15 cellular contexts compared by ENCODE assay signal in the genomic region with DNA sequence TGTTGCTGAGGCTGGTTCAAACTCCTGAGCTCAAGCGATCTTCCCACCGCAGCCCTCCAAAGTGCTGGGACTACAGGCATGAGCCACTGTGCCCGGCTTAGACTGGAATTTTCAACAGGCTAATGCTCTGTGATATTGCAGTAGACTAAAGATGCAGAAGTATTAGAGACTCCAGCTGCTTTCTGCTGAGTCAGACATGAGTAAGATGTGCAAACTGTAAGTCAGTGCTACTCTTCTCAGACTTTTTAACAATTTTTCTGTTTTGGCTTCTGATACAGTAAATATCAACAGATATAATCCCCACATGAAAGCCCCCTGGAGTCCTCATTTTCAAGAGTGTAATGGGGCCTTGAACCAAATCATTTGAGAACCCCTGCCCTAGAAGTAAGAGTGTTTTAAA. TPM values are rescaled to one million over a fixed set of nuclear protein-coding genes. Genes with fewer than 3 reads are reported as not detected.
DNase-seq lines count a peak whose midpoint lies in the region; ATAC-seq and TF ChIP-seq lines count a peak whose summit lies in the region.
"Had no signal": no experiment of that assay in that cellular context is flagged by ENCODE, and none has a peak within 500 bp of the region (broad histone marks: within the 10 kb centered on the region; RNA-seq: fewer than 3 reads in every experiment).

No MANE protein-coding gene starts in this region.

- H2BK20ac ChIP-seq in IMR-90 (ENCODE audit: low read depth, low read length) = no peak overlapping the region

- peaks cover 3% of the 10 kb centered on the region for H3K9me3 Mint-ChIP-seq in stimulated activated effector memory CD8-positive, alpha-beta T cell treated with anti-CD3 and anti-CD28 coated beads, Interleukin-12 subunit alpha, Interleukin-12 subunit beta, amount 100 ng/mL, for 72 hours
- H3K9me3 Mint-ChIP-seq: activated B cell treated with CpG ODN at 0.5 μM for 24 hours had no signal

- no peaks in the 10 kb centered on the region for H4K20me1 ChIP-seq in IMR-90 (ENCODE audit: insufficient read depth, low read length)

- no peak overlapping the region for H4K91ac ChIP-seq in IMR-90 (ENCODE audit: insufficient read depth, low read depth, low read length)

- no peak overlapping the region for H2AK9ac ChIP-seq in IMR-90 (replicated peaks; ENCODE audit: low read depth, low read length, poor library complexity)

- H2BK5ac ChIP-seq in IMR-90 (ENCODE audit: low read depth, low read length, poor library complexity, severe bottlenecking) = no peak overlapping the region

- H3K18ac ChIP-seq in IMR-90 (ENCODE audit: low read depth, low read length) = 0 out of 2 replicates have a peak overlapping the region, but pooled peaks have one; percentile 27

- H3K9me1 ChIP-seq in IMR-90 (ENCODE audit: insufficient read depth, low read length) = no peaks in the 10 kb centered on the region

- no peak overlapping the region for H4K8ac ChIP-seq in IMR-90 (ENCODE audit: low read depth in 2 of 2, low read length in 2 of 2)

- H3K4me3 Mint-ChIP-seq in stimulated activated effector memory CD8-positive, alpha-beta T cell treated with anti-CD3 and anti-CD28 coated beads, Interleukin-12 subunit alpha, Interleukin-12 subunit beta, amount 100 ng/mL, for 72 hours = no peak overlapping the region
- H3K4me3 Mint-ChIP-seq: activated B cell treated with CpG ODN at 0.5 μM for 24 hours had no signal

- no peak overlapping the region for H2BK120ac ChIP-seq in IMR-90 (ENCODE audit: low read depth, low read length)

- in situ Hi-C loops in IMR-90 (cut with MboI; ENCODE audit: low sequenced_read_pairs) = no loop called here

- peak; percentile 79 for ATAC-seq in IMR-90 (ENCODE audit: low read depth)
- ATAC-seq in omental fat pad (ENCODE audit: low FRiP score) = no peak
- no peak for ATAC-seq in stimulated activated effector memory CD8-positive, alpha-beta T cell treated with anti-CD3 and anti-CD28 coated beads, Interleukin-12 subunit alpha, Interleukin-12 subunit beta, amount 100 ng/mL, for 72 hours
- no peak for ATAC-seq in GM18873 (IDR thresholded peaks at IDR 0.05; ENCODE audit: low FRiP score, unreplicated experiment)

- dilution Hi-C loops in IMR-90 (cut with HindIII; ENCODE audit: low sequenced_read_pairs, unreplicated experiment) = no loop called here

- no peak overlapping the region for H3K14ac ChIP-seq in IMR-90 (replicated peaks; ENCODE audit: low read depth, low read length)

- H3K9me3 ChIP-seq in IMR-90 (ENCODE audit: control insufficient read depth, insufficient read depth, low read length) (no peaks in the 10 kb centered on the region), adipocyte (ENCODE audit: control insufficient read depth, low read length) (no peaks in the 10 kb centered on the region)
- H3K9me3 ChIP-seq: tibial nerve had no signal

- H3K27me3 ChIP-seq in IMR-90 (ENCODE audit: control insufficient read depth, insufficient read depth, low read length) (no peaks in the 10 kb centered on the region), adipocyte (replicated peaks; ENCODE audit: control insufficient read depth, insufficient read depth, low read length) (peaks cover 5% of the 10 kb centered on the region)
- H3K27me3 ChIP-seq: tibial nerve had no signal

- TF ChIP-seq CTCF in IMR-90 (conservative IDR thresholded peaks at IDR 0.05; ENCODE audit: low read depth, low read length) (no peak), omental fat pad (IDR thresholded peaks at IDR 0.05) (no peak)

- H3K36me3 Mint-ChIP-seq in stimulated activated effector memory CD8-positive, alpha-beta T cell treated with anti-CD3 and anti-CD28 coated beads, Interleukin-12 subunit alpha, Interleukin-12 subunit beta, amount 100 ng/mL, for 72 hours = no peaks in the 10 kb centered on the region

- intact Hi-C loops in IMR-90 (cut with micrococcal nuclease) = no loop called here

- BruUV-seq in IMR-90 (replicated peaks; lab: Mats Ljungman, UMichigan) = no TSS peak

- no peak overlapping the region for H3K23ac ChIP-seq in IMR-90 (ENCODE audit: low read depth, low read length)

- H3K56ac ChIP-seq in IMR-90 (ENCODE audit: extremely low read depth, insufficient read depth, low read length) = no peak overlapping the region

- H3K27ac Mint-ChIP-seq in stimulated activated effector memory CD8-positive, alpha-beta T cell treated with anti-CD3 and anti-CD28 coated beads, Interleukin-12 subunit alpha, Interleukin-12 subunit beta, amount 100 ng/mL, for 72 hours = no peak overlapping the region
- H3K27ac Mint-ChIP-seq: activated B cell treated with CpG ODN at 0.5 μM for 24 hours had no signal

- H3K36me3 ChIP-seq in IMR-90 (ENCODE audit: control insufficient read depth, insufficient read depth, low read length) = no peaks in the 10 kb centered on the region
- no peaks in the 10 kb centered on the region for H3K36me3 ChIP-seq in adipocyte (ENCODE audit: control insufficient read depth, insufficient read depth, low read length, severe bottlenecking)
- H3K36me3 ChIP-seq: tibial nerve had no signal

- DNase-seq in A172 (ENCODE audit: low spot score) (peak; percentile 79), IMR-90 (peak; percentile 73), adipocyte (ENCODE audit: low read depth) (peak; percentile 41), globus pallidus (ENCODE audit: low spot score) (peak; percentile 55), omental fat pad (ENCODE audit: low spot score) (no peak)
- DNase-seq in stimulated activated effector memory CD8-positive, alpha-beta T cell treated with anti-CD3 and anti-CD28 coated beads, Interleukin-12 subunit alpha, Interleukin-12 subunit beta, amount 100 ng/mL, for 72 hours (ENCODE audit: low spot score in 2 of 2) = no peak
- DNase-seq in stimulated activated naive CD4-positive, alpha-beta T cell (lab: John Stamatoyannopoulos, UW) = no peak
- DNase-seq: activated B cell treated with CpG ODN at 0.5 μM for 24 hours; activated T-cell treated with anti-CD3 and anti-CD28 coated beads, Interleukin-2, amount 50 U/mL, for 1 hour; foreskin melanocyte; kidney; NCI-H2171 had no signal

- H3K79me1 ChIP-seq in IMR-90 (ENCODE audit: low read depth in 1 of 2, low read length in 2 of 2) = no peaks in the 10 kb centered on the region

- H3K4me2 ChIP-seq in IMR-90 (ENCODE audit: low read depth, low read length) = no peak overlapping the region

- 58% methylated on average over 2 of the region's 3 CpGs; no CpG with 5 or more reads in 1 of the 2 experiments for WGBS in IMR-90 (ENCODE audit: extremely low coverage in 2 of 2, insufficient read length in 1 of 2), 2 experiments

- H3K4me3 ChIP-seq in IMR-90 (ENCODE audit: insufficient read depth, low read depth, low read length) (no peak overlapping the region), adipocyte (ENCODE audit: low read length) (no peak overlapping the region)
- H3K4me3 ChIP-seq: skin epidermis, tibial nerve had no signal

- no peak overlapping the region for H3K27ac ChIP-seq in IMR-90 (ENCODE audit: insufficient read depth, low read length)
- H3K27ac ChIP-seq: skin epidermis had no signal

- H3K4me1 ChIP-seq in IMR-90 (ENCODE audit: control insufficient read depth, insufficient read depth, low read length) (peaks cover 2% of the 10 kb centered on the region; the same call in 1 of the 2 replicates), adipocyte (ENCODE audit: control insufficient read depth, insufficient read depth, low read length) (peaks cover 2% of the 10 kb centered on the region)

- CTCF ChIA-PET in IMR-90 (lab: Yijun Ruan, JAX) = interaction anchor here (1.2 kb wide), 1 partner anchor 14 kb away, joined by 3 read pairs; no protein-coding TSS in a partner anchor

- H2BK15ac ChIP-seq in IMR-90 (ENCODE audit: low read depth, low read length) = no peak overlapping the region

- no peak overlapping the region for H2AK5ac ChIP-seq in IMR-90 (ENCODE audit: low read depth, low read length)

- POLR2A ChIA-PET in IMR-90 (lab: Charles Lee; ENCODE audit: unreplicated experiment) = no interaction called here

- peaks cover 28% of the 10 kb centered on the region for H3K4me1 Mint-ChIP-seq in stimulated activated effector memory CD8-positive, alpha-beta T cell treated with anti-CD3 and anti-CD28 coated beads, Interleukin-12 subunit alpha, Interleukin-12 subunit beta, amount 100 ng/mL, for 72 hours

- H2AFZ ChIP-seq in IMR-90 (replicated peaks; ENCODE audit: low read length, poor library complexity) = no peak overlapping the region

- TF ChIP-seq RAD21 in IMR-90 (IDR thresholded peaks at IDR 0.05; ENCODE audit: low read length) = no peak

- no peak overlapping the region for H3K4ac ChIP-seq in IMR-90 (ENCODE audit: low read depth, low read length)

- H3K9ac ChIP-seq in IMR-90 (ENCODE audit: low read depth, low read length) (no peak overlapping the region; the same call in 1 of the 2 replicates), adipocyte (ENCODE audit: low read length) (no peak overlapping the region)

- TF ChIP-seq POLR2A in IMR-90 (IDR thresholded peaks at IDR 0.05; ENCODE audit: low read depth, low read length) = no peak

- H4K5ac ChIP-seq in IMR-90 (ENCODE audit: low read depth, low read length) = no peak overlapping the region

TF ChIP-seq in IMR-90, 13 proteins besides CTCF, POLR2A, EP300 and RAD21:
- TF ChIP-seq FOS (IDR thresholded peaks at IDR 0.05; ENCODE audit: low read depth, low read length) (no peak), NFE2L2 (IDR thresholded peaks at IDR 0.05; ENCODE audit: low read depth, low read length) (peak; percentile 70), MAFK (IDR thresholded peaks at IDR 0.05; ENCODE audit: low read depth, low read length) (peak; percentile 95)
TF ChIP-seq in IMR-90: peak in this region for 2.

RNA-seq across cellular contexts. Expression of gene NLRP3, which starts 29.3 kb away (rescaled TPM):
- total RNA-seq in A172 (2014; rRNA removed; shearing (Covaris generic)) = 0.24 and 0.43 TPM in 2 replicates
- total RNA-seq in IMR-90 (2012; rRNA removed) = 0.18 TPM in 1 of 2 replicates, not detected in the other
- 0.03 TPM in 1 of 2 replicates, not detected in the other for polyA plus RNA-seq in IMR-90 (2012; rRNA removed)
- polyA plus RNA-seq in IMR-90 (2012; cell fraction: cytosol; rRNA removed) = 0.04 TPM in 1 of 2 replicates, not detected in the other
- polyA plus RNA-seq in IMR-90 (2012; cell fraction: nucleus; rRNA removed; ENCODE audit: low replicate concordance) = 0.20 and 0.37 TPM in 2 replicates
- total RNA-seq in omental fat pad = 10 to 100 TPM in 3 of 4 donors, 1 to 10 TPM in 1; 7.1 to 17.7 (median 14.4) TPM

RNA-seq across cellular contexts. Expression of gene ZNF496, which starts 55.0 kb away (rescaled TPM):
- 26.5 and 45.0 TPM in 2 replicates for total RNA-seq in A172 (2014; rRNA removed; shearing (Covaris generic))
- total RNA-seq in IMR-90 (2012; rRNA removed) = 8.9 and 11.7 TPM in 2 replicates
- polyA plus RNA-seq in IMR-90 (2012; rRNA removed) = 16.2 and 17.1 TPM in 2 replicates
- polyA plus RNA-seq in IMR-90 (2012; cell fraction: cytosol; rRNA removed) = 13.7 and 15.5 TPM in 2 replicates
- polyA plus RNA-seq in IMR-90 (2012; cell fraction: nucleus; rRNA removed; ENCODE audit: low replicate concordance) = 22.8 and 27.3 TPM in 2 replicates
- total RNA-seq in omental fat pad = 10 to 100 TPM; 18.8 to 31.5 (median 26.6) TPM

Comparison
In these comparisons a context has a peak if more than half of its experiments do, and no peak if none do; other contexts are left out.
1. DNase-seq: peak in A172 (single experiment), IMR-90 (single experiment), adipocyte (single experiment) and globus pallidus (single experiment); none in omental fat pad (single experiment), stimulated activated effector memory CD8-positive, alpha-beta T cell treated with anti-CD3 and anti-CD28 coated beads, Interleukin-12 subunit alpha, Interleukin-12 subunit beta, amount 100 ng/mL, for 72 hours (0 of 2) and stimulated activated naive CD4-positive, alpha-beta T cell (0 of 6).